ENCODE assay signal across 8 cellular contexts in the genomic region with DNA sequence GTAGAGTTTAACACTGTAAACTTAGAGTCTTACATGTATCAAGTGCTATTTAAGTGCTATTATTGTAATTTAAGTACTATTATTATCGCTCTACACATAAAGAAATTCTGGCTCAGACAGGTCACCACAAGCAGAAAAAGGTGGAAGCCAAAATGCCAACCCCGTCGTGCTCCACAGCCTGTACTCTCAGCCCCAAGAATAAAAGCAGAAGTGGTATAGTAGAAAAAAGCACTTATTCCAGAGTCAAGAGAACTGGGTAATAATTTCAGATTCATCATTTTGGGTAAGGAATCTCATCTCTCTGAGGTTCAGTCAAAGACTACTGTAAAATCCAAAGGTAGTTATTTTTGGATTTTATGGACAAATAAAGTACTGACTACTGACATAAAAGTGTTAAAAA. TPM values are rescaled to one million over a fixed set of nuclear protein-coding genes. Genes with fewer than 3 reads are reported as not detected.
DNase-seq lines count a peak whose midpoint lies in the region; ATAC-seq and TF ChIP-seq lines count a peak whose summit lies in the region.

No MANE protein-coding gene starts in this region.

- peak; percentile 23 for ATAC-seq in lung (ENCODE audit: insufficient read depth, low FRiP score)

- peaks cover 12% of the 10 kb centered on the region for H3K27me3 Mint-ChIP-seq in T-helper 2 cell treated with Interferon-gamma antibody and Interleukin-4, amounts not matched to agents 5 μg/mL and 100 μg/mL, for 36 hours (ENCODE audit: low read depth)
- no peaks in the 10 kb centered on the region for H3K27me3 Mint-ChIP-seq in activated naive CD8-positive, alpha-beta T cell

- H3K9me3 Mint-ChIP-seq in T-helper 2 cell treated with Interferon-gamma antibody and Interleukin-4, amounts not matched to agents 5 μg/mL and 100 μg/mL, for 36 hours, result no peaks in the 10 kb centered on the region
- no peaks in the 10 kb centered on the region for H3K9me3 Mint-ChIP-seq in activated naive CD8-positive, alpha-beta T cell (ENCODE audit: low read depth)

- peak overlapping the region; percentile 97 for H3K4me3 ChIP-seq in Jurkat, Clone E6-1 (ENCODE audit: low read length)
- H3K4me3 ChIP-seq in lung, result no peak overlapping the region

- DNase-seq in T-helper 2 cell treated with Interferon-gamma antibody and Interleukin-4, amounts not matched to agents 5 μg/mL and 100 μg/mL, for 36 hours (ENCODE audit: low spot score), result no peak
- DNase-seq in T-helper 2 cell (no peak), lung (ENCODE audit: low spot score) (no peak), COR-L47 (lab: John Stamatoyannopoulos, UW) (no peak), NCI-H1694 (lab: John Stamatoyannopoulos, UW) (no peak), NCI-H526 treated with DMSO at 0.1 percent for 48 hours (lab: John Stamatoyannopoulos, UW) (no peak)
- no peak for DNase-seq in Jurkat, Clone E6-1 (ENCODE audit: low read depth, low spot score)

- 19 to 21% methylated on average over 3 of the region's 3 CpGs for WGBS in lung, 2 donors

- no peak overlapping the region for H3K27ac ChIP-seq in lung (ENCODE audit: low read depth in 1 of 2, low read length in 1 of 2)

- H3K27me3 ChIP-seq in lung (ENCODE audit: control insufficient read depth, insufficient read depth), result no peaks in the 10 kb centered on the region

- TF ChIP-seq CTCF in lung (IDR thresholded peaks at IDR 0.05; ENCODE audit: control extremely low read depth, extremely low read depth), result no peak

- no peaks in the 10 kb centered on the region for H3K36me3 ChIP-seq in lung (ENCODE audit: control insufficient read depth in 2 of 2, insufficient read depth in 2 of 2, low read length in 2 of 2)

- H3K9me3 ChIP-seq in lung (ENCODE audit: control insufficient read depth in 2 of 2, insufficient read depth in 1 of 2, low read length in 1 of 2), result no peaks in the 10 kb centered on the region

- peak overlapping the region; percentile 91 for H3K27ac Mint-ChIP-seq in T-helper 2 cell treated with Interferon-gamma antibody and Interleukin-4, amounts not matched to agents 5 μg/mL and 100 μg/mL, for 36 hours
- peak overlapping the region; percentile 66 for H3K27ac Mint-ChIP-seq in activated naive CD8-positive, alpha-beta T cell

- peaks cover 24% of the 10 kb centered on the region for H3K36me3 Mint-ChIP-seq in T-helper 2 cell treated with Interferon-gamma antibody and Interleukin-4, amounts not matched to agents 5 μg/mL and 100 μg/mL, for 36 hours (ENCODE audit: low read depth)
- H3K36me3 Mint-ChIP-seq in activated naive CD8-positive, alpha-beta T cell, result peaks cover 8% of the 10 kb centered on the region

- H3K4me3 Mint-ChIP-seq in T-helper 2 cell treated with Interferon-gamma antibody and Interleukin-4, amounts not matched to agents 5 μg/mL and 100 μg/mL, for 36 hours, result peak overlapping the region; percentile 100
- H3K4me3 Mint-ChIP-seq in activated naive CD8-positive, alpha-beta T cell, result peak overlapping the region; percentile 95

- H3K4me1 ChIP-seq in lung (ENCODE audit: control insufficient read depth in 2 of 2, insufficient read depth in 2 of 2, low read length in 2 of 2), result peaks cover 0 to 3% of the 10 kb centered on the region in 2 donors

- H3K4me1 Mint-ChIP-seq in T-helper 2 cell treated with Interferon-gamma antibody and Interleukin-4, amounts not matched to agents 5 μg/mL and 100 μg/mL, for 36 hours (ENCODE audit: low read depth), result peaks cover 30% of the 10 kb centered on the region
- H3K4me1 Mint-ChIP-seq in activated naive CD8-positive, alpha-beta T cell (ENCODE audit: low read depth), result peaks cover 42% of the 10 kb centered on the region

RNA-seq across cellular contexts. Expression of a gene that starts 0.9 kb away (rescaled TPM):
- 16.6 TPM for polyA plus RNA-seq in Jurkat, Clone E6-1 (2012; ENCODE audit: insufficient read depth, insufficient read length)
- total RNA-seq in lung, result 10 to 100 TPM in 1 of 2 donors, 1 to 10 TPM in 1; 8.3 to 23.5 TPM
- polyA plus RNA-seq in lung, result 10 to 100 TPM in 1 of 2 donors, 1 to 10 TPM in 1; 6.4 to 17.0 TPM

RNA-seq across cellular contexts. Expression of a gene that starts 13.4 kb away (rescaled TPM):
- polyA plus RNA-seq in Jurkat, Clone E6-1 (2012; ENCODE audit: insufficient read depth, insufficient read length), result 3.7 TPM
- total RNA-seq in lung, result 10 to 100 TPM; 11.2 to 34.3 TPM
- 1 to 10 TPM; 2.2 to 3.4 TPM for polyA plus RNA-seq in lung

RNA-seq across cellular contexts. Expression of a gene that starts 51.3 kb away (rescaled TPM):
- not detected for polyA plus RNA-seq in Jurkat, Clone E6-1 (2012; ENCODE audit: insufficient read depth, insufficient read length)
- 10 to 100 TPM; 20.6 to 46.1 TPM for total RNA-seq in lung
- 1 to 10 TPM; 5.4 to 9.0 TPM for polyA plus RNA-seq in lung
